In the genomic region with DNA sequence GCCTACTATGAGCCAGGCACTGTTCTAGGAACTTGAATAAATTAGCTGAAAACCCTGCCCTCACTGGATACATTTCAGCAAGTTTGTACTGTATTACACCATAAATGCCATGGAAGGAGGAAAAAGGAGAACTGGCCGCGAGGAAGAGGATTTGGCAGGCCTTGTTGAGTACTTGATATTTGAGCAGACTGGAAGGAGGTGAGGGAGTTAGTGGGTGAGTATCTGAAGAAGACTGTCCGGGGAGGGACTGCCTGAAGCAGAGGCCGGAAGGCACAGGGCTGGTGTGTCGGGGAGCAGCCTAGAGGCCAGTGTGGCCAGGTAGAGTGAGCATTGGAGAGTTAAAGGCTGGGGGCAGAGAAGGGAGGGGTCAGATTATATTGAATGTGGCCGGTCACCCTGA, we compare ENCODE assay signal across 9 cellular contexts. TPM values are rescaled to one million over a fixed set of nuclear protein-coding genes. Genes with fewer than 3 reads are reported as not detected.
DNase-seq lines count a peak whose midpoint lies in the region; ATAC-seq and TF ChIP-seq lines count a peak whose summit lies in the region.
"Had no signal": no experiment of that assay in that cellular context is flagged by ENCODE, and none has a peak within 500 bp of the region (broad histone marks: within the 10 kb centered on the region; RNA-seq: fewer than 3 reads in every experiment).

No MANE protein-coding gene starts in this region.

- peaks cover 65% of the 10 kb centered on the region for H3K4me1 Mint-ChIP-seq in activated naive CD4-positive, alpha-beta T cell treated with anti-CD3 and anti-CD28 coated beads for 36 hours (ENCODE audit: low read depth)
- peaks cover 67% of the 10 kb centered on the region for H3K4me1 Mint-ChIP-seq in activated naive CD8-positive, alpha-beta T cell treated with anti-CD3 and anti-CD28 coated beads, Interleukin-2, amount 10 ng/mL, durations not matched to agents 7 days and 5 days

- no peak overlapping the region for H3K4me2 ChIP-seq in MM.1S (ENCODE audit: low read depth, low read length)

- H3K36me3 Mint-ChIP-seq in activated naive CD4-positive, alpha-beta T cell treated with anti-CD3 and anti-CD28 coated beads for 36 hours (ENCODE audit: low read depth), result no peaks in the 10 kb centered on the region
- peaks cover 27% of the 10 kb centered on the region for H3K36me3 Mint-ChIP-seq in activated naive CD8-positive, alpha-beta T cell treated with anti-CD3 and anti-CD28 coated beads, Interleukin-2, amount 10 ng/mL, durations not matched to agents 7 days and 5 days

- peak overlapping the region; percentile 48 for H3K27ac Mint-ChIP-seq in activated naive CD4-positive, alpha-beta T cell treated with anti-CD3 and anti-CD28 coated beads for 36 hours
- H3K27ac Mint-ChIP-seq in activated naive CD8-positive, alpha-beta T cell treated with anti-CD3 and anti-CD28 coated beads, Interleukin-2, amount 10 ng/mL, durations not matched to agents 7 days and 5 days, result peak overlapping the region; percentile 86

- H3F3A ChIP-seq in MM.1S (ENCODE audit: insufficient read depth, low read length), result peaks cover 11% of the 10 kb centered on the region; the same call in 1 of the 2 replicates

- TF ChIP-seq CTCF in tibial artery (IDR thresholded peaks at IDR 0.05) (no peak), MM.1S (IDR thresholded peaks at IDR 0.05; ENCODE audit: low read length) (no peak)

- H3K27me3 ChIP-seq in tibial artery, result no peaks in the 10 kb centered on the region
- no peaks in the 10 kb centered on the region for H3K27me3 ChIP-seq in MM.1S (replicated peaks; ENCODE audit: insufficient read depth, low read length)

- CTCF ChIA-PET in activated naive CD4-positive, alpha-beta T cell treated with anti-CD3 and anti-CD28 coated beads for 36 hours (lab: Charles Lee), result no interaction called here

- DNase-seq in activated naive CD4-positive, alpha-beta T cell treated with anti-CD3 and anti-CD28 coated beads for 36 hours, result no peak
- no peak for DNase-seq in activated naive CD4-positive, alpha-beta T cell treated with Interleukin-2 at 50 U/mL for 16 hours
- no peak for DNase-seq in activated naive CD8-positive, alpha-beta T cell treated with anti-CD3 and anti-CD28 coated beads, Interleukin-2, amount 10 ng/mL, durations not matched to agents 7 days and 5 days
- DNase-seq in left colon (peak in 1 of 2 donors; percentile 48), tibial artery (no peak), MM.1S (no peak), NCI-H146 treated with DMSO at 0.1 percent for 48 hours (lab: John Stamatoyannopoulos, UW; ENCODE audit: unreplicated experiment) (no peak), SHP77 treated with DMSO at 0.1 percent for 48 hours (lab: John Stamatoyannopoulos, UW) (no peak)

- H3K27ac ChIP-seq in tibial artery, result peak overlapping the region; percentile 36 to 55
- H3K27ac ChIP-seq in MM.1S (ENCODE audit: low read length), result no peak overlapping the region
- H3K27ac ChIP-seq: HL-60 had no signal

- no peak overlapping the region for H3K9ac ChIP-seq in MM.1S (ENCODE audit: low read length)

- peaks cover 0 to 55% (median 34%) of the 10 kb centered on the region in 4 donors for H3K4me1 ChIP-seq in tibial artery
- H3K4me1 ChIP-seq in MM.1S (ENCODE audit: low read length), result peaks cover 6% of the 10 kb centered on the region

- POLR2A ChIA-PET in activated naive CD8-positive, alpha-beta T cell treated with anti-CD3 and anti-CD28 coated beads, Interleukin-2, amount 10 ng/mL, durations not matched to agents 7 days and 5 days (lab: Charles Lee), result interaction anchor here (0.5 kb wide), 1 partner anchor 8 kb away, joined by 4 read pairs; no protein-coding TSS in a partner anchor

- no peaks in the 10 kb centered on the region for H3K9me3 Mint-ChIP-seq in activated naive CD4-positive, alpha-beta T cell treated with anti-CD3 and anti-CD28 coated beads for 36 hours
- H3K9me3 Mint-ChIP-seq in activated naive CD8-positive, alpha-beta T cell treated with anti-CD3 and anti-CD28 coated beads, Interleukin-2, amount 10 ng/mL, durations not matched to agents 7 days and 5 days, result no peaks in the 10 kb centered on the region

- peaks cover 48% of the 10 kb centered on the region for H3K79me2 ChIP-seq in MM.1S (ENCODE audit: low read length)

- no peaks in the 10 kb centered on the region for H3K9me3 ChIP-seq in tibial artery
- H3K9me3 ChIP-seq in MM.1S (replicated peaks; ENCODE audit: insufficient read depth, low read length), result no peaks in the 10 kb centered on the region

- H3K9me2 ChIP-seq in MM.1S (replicated peaks; ENCODE audit: insufficient read depth, low read length), result no peaks in the 10 kb centered on the region

- H3K36me3 ChIP-seq in tibial artery (no peaks in the 10 kb centered on the region), MM.1S (replicated peaks; ENCODE audit: insufficient read depth, low read length) (no peaks in the 10 kb centered on the region)

- no peaks in the 10 kb centered on the region for H4K20me1 ChIP-seq in MM.1S (ENCODE audit: insufficient read depth, low read length)

- H3K4me3 ChIP-seq in tibial artery (no peak overlapping the region), MM.1S (ENCODE audit: low read length) (no peak overlapping the region)

- no peak for ATAC-seq in activated naive CD8-positive, alpha-beta T cell treated with anti-CD3 and anti-CD28 coated beads, Interleukin-2, amount 10 ng/mL, durations not matched to agents 7 days and 5 days (ENCODE audit: low read depth)
- ATAC-seq in left colon, result peak; percentile 14

- peak overlapping the region; percentile 12 for H3K4me3 Mint-ChIP-seq in activated naive CD4-positive, alpha-beta T cell treated with anti-CD3 and anti-CD28 coated beads for 36 hours
- peak overlapping the region; percentile 68 for H3K4me3 Mint-ChIP-seq in activated naive CD8-positive, alpha-beta T cell treated with anti-CD3 and anti-CD28 coated beads, Interleukin-2, amount 10 ng/mL, durations not matched to agents 7 days and 5 days

- H3K27me3 Mint-ChIP-seq in activated naive CD4-positive, alpha-beta T cell treated with anti-CD3 and anti-CD28 coated beads for 36 hours (ENCODE audit: low read depth), result no peaks in the 10 kb centered on the region
- no peaks in the 10 kb centered on the region for H3K27me3 Mint-ChIP-seq in activated naive CD8-positive, alpha-beta T cell treated with anti-CD3 and anti-CD28 coated beads, Interleukin-2, amount 10 ng/mL, durations not matched to agents 7 days and 5 days

- H2AFZ ChIP-seq in MM.1S (ENCODE audit: low read length), result no peak overlapping the region

- intact Hi-C loops in activated naive CD4-positive, alpha-beta T cell treated with anti-CD3 and anti-CD28 coated beads for 36 hours (cut with micrococcal nuclease), result loop anchor here (10.0 kb wide), 2 partner anchors 860 to 1120 kb away; partner anchors contain the start of genes DNAJC25 and UGCG
- intact Hi-C loops in left colon (cut with DNase I, micrococcal nuclease), result no loop called here
- intact Hi-C loops in tibial artery (cut with DNase I; ENCODE audit: low total_unique reads), result no loop called here

RNA-seq across cellular contexts. Expression of gene SNX30, which starts 4.5 kb away (rescaled TPM):
- total RNA-seq in activated naive CD4-positive, alpha-beta T cell treated with anti-CD3 and anti-CD28 coated beads for 36 hours, result 1 to 10 TPM; 4.1 to 4.6 TPM
- total RNA-seq in activated naive CD8-positive, alpha-beta T cell treated with anti-CD3 and anti-CD28 coated beads, Interleukin-2, amount 10 ng/mL, durations not matched to agents 7 days and 5 days, result 1 to 10 TPM; 9.0 to 9.6 TPM
- total RNA-seq in left colon, result 10 to 100 TPM; 30.7 to 35.3 TPM

RNA-seq across cellular contexts. Expression of gene INIP, which starts 37.1 kb away (rescaled TPM):
- total RNA-seq in activated naive CD4-positive, alpha-beta T cell treated with anti-CD3 and anti-CD28 coated beads for 36 hours, result 10 to 100 TPM; 31.1 to 33.4 TPM
- total RNA-seq in activated naive CD8-positive, alpha-beta T cell treated with anti-CD3 and anti-CD28 coated beads, Interleukin-2, amount 10 ng/mL, durations not matched to agents 7 days and 5 days, result 10 to 100 TPM; 29.4 to 29.8 TPM
- 10 to 100 TPM; 27.3 to 31.9 TPM for total RNA-seq in left colon
